Comparison of ENCODE assay signal across 1 cellular context in the genomic region with DNA sequence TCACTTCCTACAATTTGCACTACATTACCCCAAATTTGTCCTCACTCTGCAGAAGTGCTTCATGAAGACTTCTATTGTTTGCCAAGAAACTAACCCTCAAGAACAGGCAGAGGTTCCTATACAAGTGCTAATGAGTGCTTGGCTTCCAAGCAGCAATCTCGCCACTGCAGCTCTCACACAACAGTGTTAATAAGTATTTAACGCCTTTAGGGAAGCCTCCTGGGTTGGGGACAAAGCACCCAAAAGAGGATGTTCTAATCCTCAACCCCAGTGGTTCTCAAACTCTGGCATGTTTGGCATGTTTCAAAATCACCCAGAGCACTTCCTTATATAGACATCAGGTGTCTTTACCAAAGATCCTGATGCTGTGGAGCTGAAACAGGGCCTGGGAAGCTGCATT.
A peak's percentile ranks its signal among the peaks of the same experiment; 100 is the strongest.
TF ChIP-seq lines count a peak whose summit lies in the region.

No MANE protein-coding gene starts in this region.

TF ChIP-seq in H1, 55 proteins besides CTCF, POLR2A, EP300 and RAD21:
- TF ChIP-seq MAFK (IDR thresholded peaks at IDR 0.05; ENCODE audit: low read depth, low read length) (no peak), SRF (IDR thresholded peaks at IDR 0.05; ENCODE audit: low read depth, low read length) (peak; percentile 93), NANOG (IDR thresholded peaks at IDR 0.05; ENCODE audit: insufficient read depth, low read depth, low read length, poor library complexity, severe bottlenecking) (peak; percentile 83), SUZ12 (IDR thresholded peaks at IDR 0.05; ENCODE audit: low read length) (no peak), GABPA (IDR thresholded peaks at IDR 0.05; ENCODE audit: borderline replicate concordance, insufficient read depth, low read length) (no peak), YY1 (IDR thresholded peaks at IDR 0.05; ENCODE audit: low read depth, low read length) (no peak), SAP30 (IDR thresholded peaks at IDR 0.05; ENCODE audit: insufficient read depth, insufficient replicate concordance, low read length) (no peak), BCL11A (IDR thresholded peaks at IDR 0.05; ENCODE audit: low read depth in 2 of 2, low read length in 2 of 2) (peak in 1 of 2 experiments; percentile 58), SP2 (IDR thresholded peaks at IDR 0.05; ENCODE audit: low read length) (no peak), TAF7 (optimal IDR thresholded peaks at IDR 0.05; ENCODE audit: borderline replicate concordance, low read depth, low read length) (no peak), POU5F1 (IDR thresholded peaks at IDR 0.05; ENCODE audit: low read depth, low read length) (peak; percentile 38; the same call in 1 of the 2 replicates), TEAD4 (IDR thresholded peaks at IDR 0.05; ENCODE audit: low read depth, low read length) (peak; percentile 63; the same call in 1 of the 2 replicates), HDAC6 (IDR thresholded peaks at IDR 0.05; ENCODE audit: low read depth, low read length) (no peak), POLR2AphosphoS5 (IDR thresholded peaks at IDR 0.05; ENCODE audit: low read depth, low read length) (no peak), RXRA (IDR thresholded peaks at IDR 0.05; ENCODE audit: insufficient read depth, low read depth, low read length) (no peak), KDM1A (IDR thresholded peaks at IDR 0.05; ENCODE audit: borderline replicate concordance, low read length) (0 out of 2 replicates have a peak, but pooled peaks have one; percentile 24), CHD2 (IDR thresholded peaks at IDR 0.05; ENCODE audit: low read length) (0 out of 2 replicates have a peak, but pooled peaks have one; percentile 29), SP1 (IDR thresholded peaks at IDR 0.05; ENCODE audit: low read depth, low read length) (0 out of 2 replicates have a peak, but pooled peaks have one; percentile 32), CEBPB (IDR thresholded peaks at IDR 0.05; ENCODE audit: low read depth, low read length) (0 out of 2 replicates have a peak, but pooled peaks have one; percentile 20), CREB1 (IDR thresholded peaks at IDR 0.05) (0 out of 2 replicates have a peak, but pooled peaks have one; percentile 39)
- TF ChIP-seq, protein P1, sequence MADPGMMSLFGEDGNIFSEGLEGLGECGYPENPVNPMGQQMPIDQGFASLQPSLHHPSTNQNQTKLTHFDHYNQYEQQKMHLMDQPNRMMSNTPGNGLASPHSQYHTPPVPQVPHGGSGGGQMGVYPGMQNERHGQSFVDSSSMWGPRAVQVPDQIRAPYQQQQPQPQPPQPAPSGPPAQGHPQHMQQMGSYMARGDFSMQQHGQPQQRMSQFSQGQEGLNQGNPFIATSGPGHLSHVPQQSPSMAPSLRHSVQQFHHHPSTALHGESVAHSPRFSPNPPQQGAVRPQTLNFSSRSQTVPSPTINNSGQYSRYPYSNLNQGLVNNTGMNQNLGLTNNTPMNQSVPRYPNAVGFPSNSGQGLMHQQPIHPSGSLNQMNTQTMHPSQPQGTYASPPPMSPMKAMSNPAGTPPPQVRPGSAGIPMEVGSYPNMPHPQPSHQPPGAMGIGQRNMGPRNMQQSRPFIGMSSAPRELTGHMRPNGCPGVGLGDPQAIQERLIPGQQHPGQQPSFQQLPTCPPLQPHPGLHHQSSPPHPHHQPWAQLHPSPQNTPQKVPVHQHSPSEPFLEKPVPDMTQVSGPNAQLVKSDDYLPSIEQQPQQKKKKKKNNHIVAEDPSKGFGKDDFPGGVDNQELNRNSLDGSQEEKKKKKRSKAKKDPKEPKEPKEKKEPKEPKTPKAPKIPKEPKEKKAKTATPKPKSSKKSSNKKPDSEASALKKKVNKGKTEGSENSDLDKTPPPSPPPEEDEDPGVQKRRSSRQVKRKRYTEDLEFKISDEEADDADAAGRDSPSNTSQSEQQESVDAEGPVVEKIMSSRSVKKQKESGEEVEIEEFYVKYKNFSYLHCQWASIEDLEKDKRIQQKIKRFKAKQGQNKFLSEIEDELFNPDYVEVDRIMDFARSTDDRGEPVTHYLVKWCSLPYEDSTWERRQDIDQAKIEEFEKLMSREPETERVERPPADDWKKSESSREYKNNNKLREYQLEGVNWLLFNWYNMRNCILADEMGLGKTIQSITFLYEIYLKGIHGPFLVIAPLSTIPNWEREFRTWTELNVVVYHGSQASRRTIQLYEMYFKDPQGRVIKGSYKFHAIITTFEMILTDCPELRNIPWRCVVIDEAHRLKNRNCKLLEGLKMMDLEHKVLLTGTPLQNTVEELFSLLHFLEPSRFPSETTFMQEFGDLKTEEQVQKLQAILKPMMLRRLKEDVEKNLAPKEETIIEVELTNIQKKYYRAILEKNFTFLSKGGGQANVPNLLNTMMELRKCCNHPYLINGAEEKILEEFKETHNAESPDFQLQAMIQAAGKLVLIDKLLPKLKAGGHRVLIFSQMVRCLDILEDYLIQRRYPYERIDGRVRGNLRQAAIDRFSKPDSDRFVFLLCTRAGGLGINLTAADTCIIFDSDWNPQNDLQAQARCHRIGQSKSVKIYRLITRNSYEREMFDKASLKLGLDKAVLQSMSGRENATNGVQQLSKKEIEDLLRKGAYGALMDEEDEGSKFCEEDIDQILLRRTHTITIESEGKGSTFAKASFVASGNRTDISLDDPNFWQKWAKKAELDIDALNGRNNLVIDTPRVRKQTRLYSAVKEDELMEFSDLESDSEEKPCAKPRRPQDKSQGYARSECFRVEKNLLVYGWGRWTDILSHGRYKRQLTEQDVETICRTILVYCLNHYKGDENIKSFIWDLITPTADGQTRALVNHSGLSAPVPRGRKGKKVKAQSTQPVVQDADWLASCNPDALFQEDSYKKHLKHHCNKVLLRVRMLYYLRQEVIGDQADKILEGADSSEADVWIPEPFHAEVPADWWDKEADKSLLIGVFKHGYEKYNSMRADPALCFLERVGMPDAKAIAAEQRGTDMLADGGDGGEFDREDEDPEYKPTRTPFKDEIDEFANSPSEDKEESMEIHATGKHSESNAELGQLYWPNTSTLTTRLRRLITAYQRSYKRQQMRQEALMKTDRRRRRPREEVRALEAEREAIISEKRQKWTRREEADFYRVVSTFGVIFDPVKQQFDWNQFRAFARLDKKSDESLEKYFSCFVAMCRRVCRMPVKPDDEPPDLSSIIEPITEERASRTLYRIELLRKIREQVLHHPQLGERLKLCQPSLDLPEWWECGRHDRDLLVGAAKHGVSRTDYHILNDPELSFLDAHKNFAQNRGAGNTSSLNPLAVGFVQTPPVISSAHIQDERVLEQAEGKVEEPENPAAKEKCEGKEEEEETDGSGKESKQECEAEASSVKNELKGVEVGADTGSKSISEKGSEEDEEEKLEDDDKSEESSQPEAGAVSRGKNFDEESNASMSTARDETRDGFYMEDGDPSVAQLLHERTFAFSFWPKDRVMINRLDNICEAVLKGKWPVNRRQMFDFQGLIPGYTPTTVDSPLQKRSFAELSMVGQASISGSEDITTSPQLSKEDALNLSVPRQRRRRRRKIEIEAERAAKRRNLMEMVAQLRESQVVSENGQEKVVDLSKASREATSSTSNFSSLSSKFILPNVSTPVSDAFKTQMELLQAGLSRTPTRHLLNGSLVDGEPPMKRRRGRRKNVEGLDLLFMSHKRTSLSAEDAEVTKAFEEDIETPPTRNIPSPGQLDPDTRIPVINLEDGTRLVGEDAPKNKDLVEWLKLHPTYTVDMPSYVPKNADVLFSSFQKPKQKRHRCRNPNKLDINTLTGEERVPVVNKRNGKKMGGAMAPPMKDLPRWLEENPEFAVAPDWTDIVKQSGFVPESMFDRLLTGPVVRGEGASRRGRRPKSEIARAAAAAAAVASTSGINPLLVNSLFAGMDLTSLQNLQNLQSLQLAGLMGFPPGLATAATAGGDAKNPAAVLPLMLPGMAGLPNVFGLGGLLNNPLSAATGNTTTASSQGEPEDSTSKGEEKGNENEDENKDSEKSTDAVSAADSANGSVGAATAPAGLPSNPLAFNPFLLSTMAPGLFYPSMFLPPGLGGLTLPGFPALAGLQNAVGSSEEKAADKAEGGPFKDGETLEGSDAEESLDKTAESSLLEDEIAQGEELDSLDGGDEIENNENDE (IDR thresholded peaks at IDR 0.05; ENCODE audit: insufficient replicate concordance, low read length), result peak; percentile 94
- TF ChIP-seq, protein P2, sequence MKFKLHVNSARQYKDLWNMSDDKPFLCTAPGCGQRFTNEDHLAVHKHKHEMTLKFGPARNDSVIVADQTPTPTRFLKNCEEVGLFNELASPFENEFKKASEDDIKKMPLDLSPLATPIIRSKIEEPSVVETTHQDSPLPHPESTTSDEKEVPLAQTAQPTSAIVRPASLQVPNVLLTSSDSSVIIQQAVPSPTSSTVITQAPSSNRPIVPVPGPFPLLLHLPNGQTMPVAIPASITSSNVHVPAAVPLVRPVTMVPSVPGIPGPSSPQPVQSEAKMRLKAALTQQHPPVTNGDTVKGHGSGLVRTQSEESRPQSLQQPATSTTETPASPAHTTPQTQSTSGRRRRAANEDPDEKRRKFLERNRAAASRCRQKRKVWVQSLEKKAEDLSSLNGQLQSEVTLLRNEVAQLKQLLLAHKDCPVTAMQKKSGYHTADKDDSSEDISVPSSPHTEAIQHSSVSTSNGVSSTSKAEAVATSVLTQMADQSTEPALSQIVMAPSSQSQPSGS (IDR thresholded peaks at IDR 0.05; ENCODE audit: low read length), result peak; percentile 83
